Comparison of ENCODE assay signal across 8 cellular contexts in the genomic region with DNA sequence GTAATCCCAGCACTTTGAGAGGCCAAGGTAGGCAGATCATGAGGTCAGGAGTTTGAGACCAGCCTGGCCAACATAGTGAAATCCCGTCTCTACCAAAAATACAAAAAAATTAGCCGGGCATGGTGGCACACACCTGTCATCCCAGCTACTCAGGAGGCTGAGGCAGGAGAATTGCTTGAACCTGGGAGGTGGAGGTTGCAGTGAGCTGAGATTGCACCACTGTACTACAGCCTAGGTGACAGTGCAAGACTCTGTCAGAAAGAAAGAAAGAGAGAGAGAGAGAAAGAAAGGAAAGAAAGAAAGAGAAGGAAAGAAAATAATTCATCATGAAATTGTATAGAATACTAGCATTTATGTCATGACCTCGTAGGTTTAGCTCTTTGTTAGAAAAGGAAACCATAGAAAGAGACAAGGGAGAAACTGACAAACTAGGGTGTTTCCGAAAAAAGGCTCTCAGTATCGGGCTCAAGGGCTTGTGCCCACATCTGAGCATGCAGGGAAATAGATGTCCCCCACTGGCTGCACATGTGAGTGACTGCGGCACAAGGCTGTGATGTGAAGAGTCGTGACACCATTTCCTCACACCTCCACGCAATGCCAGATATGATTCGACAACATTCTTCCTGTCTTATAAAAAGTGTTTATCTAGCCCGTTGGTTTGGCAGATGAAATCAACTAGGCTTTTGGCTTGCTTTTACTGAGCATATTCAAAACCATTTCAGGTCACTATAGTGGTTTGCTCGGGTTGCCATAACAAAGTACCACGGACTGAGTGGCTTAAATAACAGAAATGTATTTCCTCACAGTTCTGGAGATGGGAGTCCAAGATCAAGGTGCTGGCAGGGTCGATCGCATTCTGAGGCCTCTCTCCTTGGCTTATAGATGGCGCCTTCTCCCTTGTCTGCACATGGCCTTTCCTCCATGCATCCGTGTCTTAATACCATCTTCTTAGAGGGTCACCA.
DNase-seq lines count a peak whose midpoint lies in the region; ATAC-seq and TF ChIP-seq lines count a peak whose summit lies in the region.

No MANE protein-coding gene starts in this region.

- H3K4me1 Mint-ChIP-seq in nephron progenitor cell, result peaks cover 10% of the 10 kb centered on the region

- H3K27ac Mint-ChIP-seq in nephron progenitor cell, result no peak overlapping the region

- peaks cover 13% of the 10 kb centered on the region for H3K27me3 Mint-ChIP-seq in nephron progenitor cell (ENCODE audit: low read depth, poor library complexity)

- TF ChIP-seq CTCF in nephron progenitor cell (IDR thresholded peaks at IDR 0.05), result no peak

- peak; percentile 47 to 67 for DNase-seq in activated CD8-positive, alpha-beta memory T cell treated with anti-CD3 and anti-CD28 coated beads for 4 hours (ENCODE audit: low read depth in 2 of 2)
- DNase-seq in fibroblast of peridontal ligament (ENCODE audit: extremely low read depth), result peak; percentile 57
- DNase-seq in stimulated activated CD4-positive, alpha-beta T cell treated with anti-CD3 and anti-CD28 coated beads, Interleukin-4, amount 100 ng/mL, for 48 hours (ENCODE audit: low read depth in 2 of 2), result peak; percentile 59 to 75
- DNase-seq in nephron progenitor cell, result no peak
- DNase-seq in NCI-H2107 (lab: John Stamatoyannopoulos, UW), result no peak
- no peak for DNase-seq in inferior parietal cortex (ENCODE audit: extremely low spot score)

- H3K36me3 Mint-ChIP-seq in nephron progenitor cell (ENCODE audit: low read depth), result no peaks in the 10 kb centered on the region

- ATAC-seq in GM18520 (IDR thresholded peaks at IDR 0.05; ENCODE audit: unreplicated experiment) (peak; percentile 30), HG03439 (IDR thresholded peaks at IDR 0.05; ENCODE audit: unreplicated experiment) (peak; percentile 30)

- H3K4me3 Mint-ChIP-seq in nephron progenitor cell, result no peak overlapping the region

- H3K9me3 Mint-ChIP-seq in nephron progenitor cell, result no peaks in the 10 kb centered on the region

Comparison
In these comparisons a context has a peak if more than half of its experiments do, and no peak if none do; other contexts are left out.
1. DNase-seq: peak in activated CD8-positive, alpha-beta memory T cell treated with anti-CD3 and anti-CD28 coated beads for 4 hours (2 of 2), fibroblast of peridontal ligament (single experiment) and stimulated activated CD4-positive, alpha-beta T cell treated with anti-CD3 and anti-CD28 coated beads, Interleukin-4, amount 100 ng/mL, for 48 hours (2 of 2); none in nephron progenitor cell (single experiment), NCI-H2107 (single experiment) and inferior parietal cortex (single experiment).